In the genomic region with DNA sequence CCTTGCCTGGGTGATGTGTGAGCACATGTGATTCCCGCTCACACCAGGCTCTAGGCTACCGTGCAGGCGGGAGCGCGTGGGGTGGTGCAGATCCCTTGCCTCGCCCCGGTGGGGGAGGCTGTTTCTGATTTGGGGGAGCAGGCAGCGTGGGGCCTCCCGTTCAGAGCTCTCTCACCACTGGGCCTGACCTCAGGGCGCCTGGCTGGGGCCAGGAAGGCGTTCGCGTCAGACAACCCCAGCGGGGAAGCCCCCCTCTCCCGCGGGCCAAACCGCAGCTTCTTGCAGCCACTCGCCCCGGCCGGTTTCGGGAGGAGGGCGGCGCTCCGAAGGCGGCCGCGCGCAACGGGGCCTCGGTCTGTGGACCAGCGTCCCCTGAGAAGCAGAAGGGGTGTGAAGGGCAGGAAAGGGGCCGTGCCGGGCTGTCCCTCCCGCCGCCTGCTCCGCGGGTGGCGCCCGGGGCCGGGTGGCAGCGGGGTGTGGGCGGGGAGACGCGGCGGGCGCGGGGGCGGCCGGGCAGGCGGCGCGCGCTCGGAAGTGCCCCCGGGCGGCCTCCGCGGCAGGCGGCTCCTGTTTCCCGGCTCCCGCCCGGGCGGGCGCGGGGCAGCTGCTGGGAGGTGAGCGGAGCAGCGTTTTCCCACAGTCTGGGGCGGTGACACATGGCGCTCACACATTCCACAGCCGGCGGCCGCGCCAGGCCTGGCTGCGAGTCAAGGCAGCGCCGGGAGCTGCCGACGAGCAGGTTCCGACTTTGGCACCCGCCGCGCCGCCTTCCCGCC, we compare ENCODE assay signal across 8 cellular contexts.
DNase-seq lines count a peak whose midpoint lies in the region; ATAC-seq lines count a peak whose summit lies in the region.

No MANE protein-coding gene starts in this region.

- peaks cover 11% of the 10 kb centered on the region for H3K9me3 Mint-ChIP-seq in activated CD4-positive, alpha-beta memory T cell treated with anti-CD3 and anti-CD28 coated beads for 36 hours

- H3K9ac ChIP-seq in mesenchymal stem cell (ENCODE audit: low read length): peak overlapping the region; percentile 55

- H3K4me2 ChIP-seq in mesenchymal stem cell (ENCODE audit: low read length, poor library complexity, severe bottlenecking): peak overlapping the region; percentile 71

- peak overlapping the region in 1 of 2 experiments; percentile 89 for H3K14ac ChIP-seq in mesenchymal stem cell (ENCODE audit: low read length in 2 of 2)

- H2AFZ ChIP-seq in mesenchymal stem cell (ENCODE audit: low read depth, low read length): peak overlapping the region; percentile 72

- peak overlapping the region; percentile 29 to 89 for H3K4ac ChIP-seq in mesenchymal stem cell (ENCODE audit: low read depth in 1 of 2, low read length in 2 of 2)

- peaks cover 21% of the 10 kb centered on the region for H3K4me1 Mint-ChIP-seq in activated CD4-positive, alpha-beta memory T cell treated with anti-CD3 and anti-CD28 coated beads for 36 hours (ENCODE audit: low read depth)

- H3K23ac ChIP-seq in mesenchymal stem cell (ENCODE audit: low read length in 2 of 2): peak overlapping the region in 1 of 2 experiments; percentile 92

- H3K27me3 Mint-ChIP-seq in activated CD4-positive, alpha-beta memory T cell treated with anti-CD3 and anti-CD28 coated beads for 36 hours: peaks cover 44% of the 10 kb centered on the region

- peaks cover 0 to 46% of the 10 kb centered on the region in 2 experiments for H3K27me3 ChIP-seq in mesenchymal stem cell (ENCODE audit: control insufficient read depth in 1 of 2, insufficient read depth in 1 of 2, low read length in 2 of 2)

- peak overlapping the region; percentile 96 for H4K8ac ChIP-seq in mesenchymal stem cell (ENCODE audit: low read length)

- H3K36me3 Mint-ChIP-seq in activated CD4-positive, alpha-beta memory T cell treated with anti-CD3 and anti-CD28 coated beads for 36 hours: peaks cover 3% of the 10 kb centered on the region

- H3K36me3 ChIP-seq in mesenchymal stem cell (ENCODE audit: control insufficient read depth in 1 of 2, insufficient read depth in 2 of 2, low read depth in 1 of 2, low read length in 2 of 2): no peaks in the 10 kb centered on the region

- H3K9me3 ChIP-seq in mesenchymal stem cell (ENCODE audit: control insufficient read depth, low read length): peaks cover 16% of the 10 kb centered on the region

- H2BK120ac ChIP-seq in mesenchymal stem cell (ENCODE audit: low read depth, low read length): peak overlapping the region; percentile 89

- peak overlapping the region; percentile 90 to 97 for H3K18ac ChIP-seq in mesenchymal stem cell (ENCODE audit: low read depth in 1 of 2, low read length in 2 of 2)

- peak overlapping the region; percentile 52 for H3K4me3 Mint-ChIP-seq in activated CD4-positive, alpha-beta memory T cell treated with anti-CD3 and anti-CD28 coated beads for 36 hours

- POLR2A ChIA-PET in activated CD4-positive, alpha-beta memory T cell treated with anti-CD3 and anti-CD28 coated beads for 36 hours (lab: Charles Lee): interaction anchor here (0.6 to 1.1 kb wide), 3 partner anchors 15 to 67 kb away, joined by 3 read pairs; no protein-coding TSS in a partner anchor

- peak overlapping the region; percentile 77 for H2BK5ac ChIP-seq in mesenchymal stem cell (ENCODE audit: low read depth, low read length, poor library complexity, severe bottlenecking)

- peaks cover 22% of the 10 kb centered on the region for H3K4me1 ChIP-seq in mesenchymal stem cell (ENCODE audit: control insufficient read depth, insufficient read depth, low read depth, low read length)

- H2AK5ac ChIP-seq in mesenchymal stem cell (ENCODE audit: low read length, severe bottlenecking): peak overlapping the region; percentile 45

- no peaks in the 10 kb centered on the region for H3K79me1 ChIP-seq in mesenchymal stem cell (replicated peaks; ENCODE audit: low read length, poor library complexity, severe bottlenecking)

- peak overlapping the region; percentile 80 for H2BK15ac ChIP-seq in mesenchymal stem cell (ENCODE audit: low read depth, poor library complexity, severe bottlenecking)

- H3K27ac Mint-ChIP-seq in activated CD4-positive, alpha-beta memory T cell treated with anti-CD3 and anti-CD28 coated beads for 36 hours: no peak overlapping the region

- peak overlapping the region; percentile 93 for H4K91ac ChIP-seq in mesenchymal stem cell (ENCODE audit: low read length)

- WGBS in mesenchymal stem cell: 3% methylated on average over 45 of the region's 84 CpGs

- CTCF ChIA-PET in activated CD4-positive, alpha-beta memory T cell treated with anti-CD3 and anti-CD28 coated beads for 36 hours (lab: Charles Lee): interaction anchor here (0.7 kb wide), 1 partner anchor 15 kb away, joined by 3 read pairs; no protein-coding TSS in a partner anchor

- peak overlapping the region; percentile 93 to 95 for H2BK12ac ChIP-seq in mesenchymal stem cell (ENCODE audit: low read length in 2 of 2)

- peak overlapping the region; percentile 78 for H3K27ac ChIP-seq in mesenchymal stem cell (ENCODE audit: low read length, poor library complexity, severe bottlenecking)

- peak overlapping the region; percentile 40 to 68 for H3K4me3 ChIP-seq in mesenchymal stem cell (ENCODE audit: insufficient read depth in 1 of 2, low read depth in 1 of 2, low read length in 2 of 2)

- intact Hi-C loops in activated CD4-positive, alpha-beta memory T cell treated with anti-CD3 and anti-CD28 coated beads for 36 hours (cut with micrococcal nuclease): loop anchor here (2.0 to 5.0 kb wide), 3 partner anchors 66 to 236 kb away; partner anchors contain the start of gene HES1

- peak; percentile 84 for ATAC-seq in GM18870 (IDR thresholded peaks at IDR 0.05; ENCODE audit: unreplicated experiment)
- ATAC-seq in HG03097 (IDR thresholded peaks at IDR 0.05; ENCODE audit: low FRiP score, unreplicated experiment): peak; percentile 93

- DNase-seq in AG20443 (ENCODE audit: low spot score): peak; percentile 95
- peak; percentile 72 for DNase-seq in NCI-H2227 (lab: John Stamatoyannopoulos, UW; ENCODE audit: unreplicated experiment)
- DNase-seq in activated CD4-positive, alpha-beta memory T cell treated with anti-CD3 and anti-CD28 coated beads for 36 hours: peak; percentile 88
- DNase-seq in effector CD8-positive, alpha-beta T cell (lab: John Stamatoyannopoulos, UW): peak; percentile 22
- DNase-seq in mesenchymal stem cell: peak; percentile 94
- peak; percentile 33 for DNase-seq in stimulated activated CD8-positive, alpha-beta memory T cell treated with anti-CD3 and anti-CD28 coated beads, Interleukin-12 subunit alpha, Interleukin-12 subunit beta, amount 100 ng/mL, for 1 hour (ENCODE audit: low read depth)

Comparison
In these comparisons a context has a peak if more than half of its experiments do, and no peak if none do; other contexts are left out.
1. Peak in every context shown above with its lines: DNase-seq, ATAC-seq, H3K4me3 ChIP-seq and H3K27ac ChIP-seq.
2. DNase-seq: peak in every context shown above with its lines; median percentile 95 in AG20443; 94 in mesenchymal stem cell; 88 in activated CD4-positive, alpha-beta memory T cell treated with anti-CD3 and anti-CD28 coated beads for 36 hours; 72 in NCI-H2227; 33 in stimulated activated CD8-positive, alpha-beta memory T cell treated with anti-CD3 and anti-CD28 coated beads, Interleukin-12 subunit alpha, Interleukin-12 subunit beta, amount 100 ng/mL, for 1 hour; 22 in effector CD8-positive, alpha-beta T cell.